In the genomic region with DNA sequence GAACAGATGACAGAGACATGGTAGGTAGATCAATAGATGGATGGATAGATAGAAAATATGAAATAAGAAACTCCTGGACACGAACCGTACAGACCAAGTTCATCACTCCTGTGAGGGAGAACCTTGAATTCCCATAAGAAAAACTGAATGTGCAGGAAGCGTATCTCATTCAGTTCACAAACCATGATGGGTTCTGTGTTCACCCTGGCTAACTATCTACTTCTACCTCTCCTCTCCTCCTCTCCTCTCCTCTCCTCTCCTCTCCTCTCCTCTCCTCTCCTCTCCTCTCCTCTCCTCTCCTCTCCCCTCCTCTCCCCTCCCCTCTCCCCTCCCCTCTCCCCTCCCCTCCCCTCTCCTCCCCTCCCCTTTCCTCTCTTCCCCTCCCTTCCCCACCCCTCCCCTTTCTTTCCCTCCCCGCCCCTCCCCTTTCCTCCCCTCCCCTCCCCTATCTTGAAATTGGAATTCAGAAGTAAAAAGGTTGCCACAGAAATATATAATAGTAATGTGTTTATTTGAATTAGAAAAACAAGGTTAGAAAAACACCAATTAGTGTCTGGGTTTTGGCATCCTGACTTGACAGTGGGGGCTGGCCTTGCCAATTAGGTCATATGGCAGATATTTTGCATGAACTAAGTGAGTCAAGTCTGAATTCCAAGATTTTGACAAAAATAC, we compare ENCODE assay signal across 29 cellular contexts.
"Had no signal": no experiment of that assay in that cellular context is flagged by ENCODE, and none has a peak within 500 bp of the region (broad histone marks: within the 10 kb centered on the region; RNA-seq: fewer than 3 reads in every experiment).

No MANE protein-coding gene starts in this region.

- H3K4me3 ChIP-seq: pancreas, psoas muscle, skin epidermis, smooth muscle cell, spleen, suprapubic skin, testis, tibial artery, transverse colon, upper lobe of right lung, uterus had no signal

- H3K4me1 ChIP-seq: pancreas, psoas muscle, spleen, suprapubic skin, tibial artery, transverse colon, upper lobe of right lung, uterus had no signal

- H3K36me3 ChIP-seq: neutrophil, pancreas, spleen, suprapubic skin, tibial artery, transverse colon, upper lobe of right lung, uterus had no signal

- H3K36me3 Mint-ChIP-seq: type B pancreatic cell had no signal

- H3K9me3 Mint-ChIP-seq: natural killer cell treated with Interleukin-12 subunit alpha and Interleukin-12 subunit beta and Interleukin-15 and Interleukin-18, amount 100 ng/mL, for 72 hours; type B pancreatic cell had no signal

- H3K27ac Mint-ChIP-seq: naive thymus-derived CD8-positive, alpha-beta T cell; natural killer cell treated with Interleukin-12 subunit alpha and Interleukin-12 subunit beta and Interleukin-15 and Interleukin-18, amount 100 ng/mL, for 72 hours; nephron progenitor cell; stimulated activated memory B cell treated with anti-CD40 and anti-IgM and Interleukin-4, amounts not matched to agents 10 μg/mL and 1 μg/mL and 100 μg/mL, for 72 hours; stimulated activated naive CD8-positive, alpha-beta T cell treated with anti-CD3 and anti-CD28 coated beads, Interleukin-15, amount 100 ng/mL, for 72 hours; type B pancreatic cell had no signal

- H3K9me3 ChIP-seq: neutrophil, pancreas, psoas muscle, suprapubic skin, testis, tibial artery, transverse colon, upper lobe of right lung, uterus had no signal

- H3K27me3 ChIP-seq: pancreas, testis, uterus had no signal

- DNase-seq: naive thymus-derived CD8-positive, alpha-beta T cell; nephron progenitor cell; nucleus accumbens; pancreas; psoas muscle; right cardiac atrium; spleen; stimulated activated CD4-positive, alpha-beta T cell treated with anti-CD3 and anti-CD28 coated beads, Interleukin-12 subunit alpha, Interleukin-12 subunit beta, amount 100 ng/mL, for 4 hours; stimulated activated CD4-positive, alpha-beta T cell treated with anti-CD3 and anti-CD28 coated beads, Interleukin-1b, Interleukin-23, amount 100 ng/mL, for 48 hours; stimulated activated CD4-positive, alpha-beta T cell treated with anti-CD3 and anti-CD28 coated beads, Interleukin-4, amount 100 ng/mL, for 1 hour; stimulated activated CD4-positive, alpha-beta T cell treated with anti-CD3 and anti-CD28 coated beads, Interleukin-4, amount 100 ng/mL, for 4 hours; stimulated activated CD8-positive, alpha-beta memory T cell treated with anti-CD3 and anti-CD28 coated beads, Interleukin-4, amount 100 ng/mL, for 48 hours; stimulated activated naive CD4-positive, alpha-beta T cell; stimulated activated naive CD8-positive, alpha-beta T cell treated with anti-CD3 and anti-CD28 coated beads, Interleukin-15, amount 100 ng/mL, for 72 hours; stimulated activated naive CD8-positive, alpha-beta T cell treated with anti-CD3 and anti-CD28 coated beads, Interleukin-15, Interleukin-2, amounts not matched to agents 100 U/mL and 50 U/mL, for 24 hours; substantia nigra; testis; tibial artery; transverse colon; upper lobe of right lung; uterus had no signal

- H3K4me1 Mint-ChIP-seq: neural crest cell; stimulated activated memory B cell treated with anti-CD40 and anti-IgM and Interleukin-4, amounts not matched to agents 10 μg/mL and 1 μg/mL and 100 μg/mL, for 72 hours; stimulated activated naive CD8-positive, alpha-beta T cell treated with anti-CD3 and anti-CD28 coated beads, Interleukin-15, amount 100 ng/mL, for 72 hours had no signal

- H3K4me3 Mint-ChIP-seq: naive thymus-derived CD8-positive, alpha-beta T cell; natural killer cell treated with Interleukin-12 subunit alpha and Interleukin-12 subunit beta and Interleukin-15 and Interleukin-18, amount 100 ng/mL, for 72 hours; nephron progenitor cell; neural crest cell; stimulated activated memory B cell treated with anti-CD40 and anti-IgM and Interleukin-4, amounts not matched to agents 10 μg/mL and 1 μg/mL and 100 μg/mL, for 72 hours; stimulated activated naive CD8-positive, alpha-beta T cell treated with anti-CD3 and anti-CD28 coated beads, Interleukin-15, amount 100 ng/mL, for 72 hours; type B pancreatic cell had no signal

- H3K27ac ChIP-seq: neutrophil, pancreas, psoas muscle, skin epidermis, spleen, suprapubic skin, tibial artery, transverse colon, upper lobe of right lung, uterus had no signal
